8 cellular contexts compared by ENCODE assay signal in the genomic region with DNA sequence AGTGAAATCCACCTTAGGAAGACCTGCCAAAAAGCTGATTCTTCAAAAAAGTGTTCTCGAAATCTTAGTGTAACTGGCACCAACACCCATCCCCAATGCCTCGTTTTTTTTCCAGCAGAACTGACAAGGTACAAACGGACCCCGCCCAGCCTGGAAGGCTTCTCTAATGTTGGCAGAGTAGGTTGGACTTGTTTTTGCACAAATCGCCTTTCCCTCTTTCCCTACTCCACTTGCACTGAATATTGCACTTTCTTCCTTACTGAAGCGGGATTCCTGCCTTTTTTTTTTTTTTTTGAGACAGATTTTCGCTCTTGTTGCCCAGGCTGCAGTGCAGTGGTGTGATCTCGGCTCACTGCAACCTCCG. TPM values are rescaled to one million over a fixed set of nuclear protein-coding genes. Genes with fewer than 3 reads are reported as not detected.
DNase-seq lines count a peak whose midpoint lies in the region; ATAC-seq, FAIRE-seq and TF ChIP-seq lines count a peak whose summit lies in the region.

No MANE protein-coding gene starts in this region.

- peak overlapping the region; percentile 90 to 98 for H3K9ac ChIP-seq in K562 (ENCODE audit: insufficient read depth in 1 of 2, low read depth in 2 of 2, low read length in 2 of 2)

- H3K36me3 ChIP-seq in K562 (ENCODE audit: control insufficient read depth, insufficient read depth, low read length) = peaks cover 15% of the 10 kb centered on the region; the same call in 2 of the 3 replicates
- H3K36me3 ChIP-seq in small intestine (ENCODE audit: control insufficient read depth in 2 of 2, insufficient read depth in 2 of 2, low read length in 2 of 2) = no peaks in the 10 kb centered on the region

- peak overlapping the region; percentile 70 for H3K4me3 ChIP-seq in K562
- H3K4me3 ChIP-seq in small intestine (ENCODE audit: low read depth in 1 of 2, low read length in 2 of 2) = peak overlapping the region; percentile 75 to 95

- H3K4me1 ChIP-seq in K562 (replicated peaks in 1 of 2; ENCODE audit: control insufficient read depth in 2 of 2, insufficient read depth in 2 of 2, low read length in 2 of 2) (no peaks in the 10 kb centered on the region; a peak in 1 of 5 replicates), small intestine (ENCODE audit: control insufficient read depth in 2 of 2, insufficient read depth in 1 of 2, low read depth in 1 of 2, low read length in 1 of 2) (peaks cover 0 to 2% of the 10 kb centered on the region in 2 donors)

- peak overlapping the region; percentile 81 for H2AFZ ChIP-seq in K562 (ENCODE audit: low read depth, low read length)

- BruUV-seq in K562 (replicated peaks; lab: Mats Ljungman, UMichigan) = TSS peak; percentile 96

- H3K9me3 Mint-ChIP-seq in activated CD8-positive, alpha-beta memory T cell treated with anti-CD3 and anti-CD28 coated beads, Interleukin-2, amount 10 ng/mL, durations not matched to agents 7 days and 5 days (ENCODE audit: low read depth) = no peaks in the 10 kb centered on the region

- no peaks in the 10 kb centered on the region for H3K9me1 ChIP-seq in K562 (ENCODE audit: control insufficient read depth, insufficient read depth, low read length)

- H3K4me1 Mint-ChIP-seq in activated CD8-positive, alpha-beta memory T cell treated with anti-CD3 and anti-CD28 coated beads, Interleukin-2, amount 10 ng/mL, durations not matched to agents 7 days and 5 days = peaks cover 30% of the 10 kb centered on the region

- no peak for TF ChIP-seq CTCF in K562 (IDR thresholded peaks at IDR 0.05 in 2 of 3, conservative IDR thresholded peaks at IDR 0.05 in 1 of 3; ENCODE audit: insufficient read depth in 2 of 3, low read depth in 1 of 3, low read length in 3 of 3)
- no peak for TF ChIP-seq CTCF in GM13977 (IDR thresholded peaks at IDR 0.05; ENCODE audit: extremely low read depth, insufficient read depth, missing control alignments)

- no peaks in the 10 kb centered on the region for H3K27me3 Mint-ChIP-seq in activated CD8-positive, alpha-beta memory T cell treated with anti-CD3 and anti-CD28 coated beads, Interleukin-2, amount 10 ng/mL, durations not matched to agents 7 days and 5 days

- no peak for TF ChIP-seq RAD21 in K562 (CRISPR knock-in tag; conservative IDR thresholded peaks at IDR 0.05 in 1 of 2, IDR thresholded peaks at IDR 0.05 in 1 of 2)

- WGBS in K562 (ENCODE audit: insufficient coverage, low coverage, missing lambda C conversion rate) = 0% methylated on average over 5 of the region's 9 CpGs
- WGBS in small intestine, 3 donors = 3 to 6% (median 3%) methylated on average over 8 to 9 of the region's 9 CpGs

- in situ Hi-C loops in K562 (cut with MboI) (no loop called here), GM13977 (cut with MboI; ENCODE audit: low pct_unique_long_range_greater_than_20kb, low sequenced_read_pairs, unreplicated experiment) (no loop called here)

- H3K4me3 Mint-ChIP-seq in activated CD8-positive, alpha-beta memory T cell treated with anti-CD3 and anti-CD28 coated beads, Interleukin-2, amount 10 ng/mL, durations not matched to agents 7 days and 5 days = peak overlapping the region; percentile 97

- H3K27ac Mint-ChIP-seq in activated CD8-positive, alpha-beta memory T cell treated with anti-CD3 and anti-CD28 coated beads, Interleukin-2, amount 10 ng/mL, durations not matched to agents 7 days and 5 days = peak overlapping the region; percentile 98

- no peak for DNase-seq in activated CD8-positive, alpha-beta memory T cell treated with anti-CD3 and anti-CD28 coated beads, Interleukin-2, amount 10 ng/mL, durations not matched to agents 7 days and 5 days
- DNase-seq in activated CD8-positive, alpha-beta memory T cell treated with anti-CD3 and anti-CD28 coated beads, Interleukin-2, amount 50 U/mL, for 48 hours = no peak
- DNase-seq in LoVo (ENCODE audit: low spot score) (peak; percentile 26), K562 (ENCODE audit: extremely low read depth in 1 of 4, low spot score in 3 of 4) (peak in 2 of 4 experiments; percentile 11 to 41), iPS-NIHi7 (ENCODE audit: extremely low spot score) (peak; percentile 14), small intestine (peak; percentile 49), GM13977 (ENCODE audit: low spot score) (no peak)

- peak overlapping the region; percentile 87 for H3K4me2 ChIP-seq in K562 (ENCODE audit: insufficient read depth, low read length)

- H3K27ac ChIP-seq in K562 (ENCODE audit: extremely low read depth, low read depth, low read length) (peak overlapping the region; percentile 94), small intestine (ENCODE audit: low read depth in 1 of 2, low read length in 1 of 2) (peak overlapping the region; percentile 39 to 97)

- POLR2A ChIA-PET in K562 (lab: Yijun Ruan, JAX) = interaction anchor here (0.6 to 1.9 kb wide), 7 partner anchors 10 to 207 kb away, joined by 3 to 12 read pairs (median 4); partner anchors contain the start of gene TMEM39A

- TF ChIP-seq EP300 in K562 (IDR thresholded peaks at IDR 0.05; ENCODE audit: low read length) = no peak

- CTCF ChIA-PET in activated CD8-positive, alpha-beta memory T cell treated with anti-CD3 and anti-CD28 coated beads, Interleukin-2, amount 10 ng/mL, durations not matched to agents 7 days and 5 days (lab: Charles Lee) = interaction anchor here (0.7 to 3.5 kb wide), 13 partner anchors 11 to 403 kb away, joined by 3 to 12 read pairs (median 3); partner anchors contain the start of genes CD80 and TMEM39A
- CTCF ChIA-PET in K562 (lab: Yijun Ruan, JAX; ENCODE audit: low intra/inter-chr PET ratio) = no interaction called here

- ATAC-seq in activated CD8-positive, alpha-beta memory T cell treated with anti-CD3 and anti-CD28 coated beads, Interleukin-2, amount 10 ng/mL, durations not matched to agents 7 days and 5 days = no peak
- ATAC-seq in K562 = peak; percentile 9
- ATAC-seq in HG03571 (IDR thresholded peaks at IDR 0.05; ENCODE audit: unreplicated experiment) = no peak

- H4K20me1 ChIP-seq in K562 (replicated peaks; ENCODE audit: control insufficient read depth, insufficient read depth, low read length) = no peaks in the 10 kb centered on the region

- no peak for FAIRE-seq in K562 (lab: Jason Lieb, UNC)
- FAIRE-seq in small intestine (lab: Jason Lieb, UNC) = no peak

- intact Hi-C loops in K562 (cut with micrococcal nuclease) = loop anchor here (2.0 to 5.0 kb wide), 2 partner anchors 36 to 61 kb away; partner anchors contain the start of genes CD80 and TMEM39A

- H3K27me3 ChIP-seq in K562 (ENCODE audit: control insufficient read depth in 2 of 2, insufficient read depth in 2 of 2, low read length in 2 of 2) = no peaks in the 10 kb centered on the region
- H3K27me3 ChIP-seq in small intestine (ENCODE audit: control insufficient read depth in 2 of 2, insufficient read depth in 2 of 2, low read length in 2 of 2) = no peaks in the 10 kb centered on the region

- H3K36me3 Mint-ChIP-seq in activated CD8-positive, alpha-beta memory T cell treated with anti-CD3 and anti-CD28 coated beads, Interleukin-2, amount 10 ng/mL, durations not matched to agents 7 days and 5 days = peaks cover 23% of the 10 kb centered on the region

- TF ChIP-seq POLR2A in K562 (conservative IDR thresholded peaks at IDR 0.05) = no peak

- H3K9me3 ChIP-seq in K562 (replicated peaks; ENCODE audit: control insufficient read depth, insufficient read depth, low read depth, low read length) (no peaks in the 10 kb centered on the region), small intestine (ENCODE audit: control insufficient read depth, low read depth) (no peaks in the 10 kb centered on the region)

- H3K79me2 ChIP-seq in K562 (ENCODE audit: control insufficient read depth, insufficient read depth, low read length) = peaks cover 48% of the 10 kb centered on the region

RNA-seq across cellular contexts. Expression of gene TIMMDC1, which starts 0.5 kb away (rescaled TPM):
- total RNA-seq in activated CD8-positive, alpha-beta memory T cell treated with anti-CD3 and anti-CD28 coated beads, Interleukin-2, amount 10 ng/mL, durations not matched to agents 7 days and 5 days = 10 to 100 TPM; 69.8 to 82.8 TPM
- 29.0 and 43.3 TPM in 2 replicates for total RNA-seq in K562 (2011; cell fraction: chromatin; rRNA removed; ENCODE audit: low replicate concordance)
- total RNA-seq in K562 (2011; cell fraction: nucleolus; rRNA removed) = 23.3 and 27.1 TPM in 2 replicates
- total RNA-seq in K562 (2011; cell fraction: nucleoplasm; rRNA removed) = 44.1 and 63.1 TPM in 2 replicates
- total RNA-seq in K562 (2014; rRNA removed) (62.1 and 78.8 TPM in 2 replicates), K562 (2014; rRNA removed; fragmentation: Illumina TruSeq; extraction: Trizol) (81.6 and 82.6 TPM in 2 replicates), K562 (2015; rRNA removed; fragmentation: Illumina TruSeq; extraction: Trizol) (63.8 and 87.4 TPM in 2 replicates), K562 (2021) (107 and 121 TPM in 2 replicates)
- polyA plus RNA-seq in K562 (2011; rRNA removed) (62.5 and 86.6 TPM in 2 replicates), K562 (2014; fragmentation: Illumina TruSeq; extraction: Trizol) (68.1 and 78.7 TPM in 2 replicates), K562 (2014; fragmentation: Nextera tagmentation; extraction: Ambion mirVana) (100 to 1,000 TPM; 224 to 226 TPM), K562 (2014; rRNA removed) (79.0 and 88.9 TPM in 2 replicates), small intestine (10 to 100 TPM; 42.7 to 76.7 (median 56.1) TPM)
- polyA plus RNA-seq in K562 (2011; cell fraction: cytosol; rRNA removed) = 58.4 and 78.7 TPM in 2 replicates
- 30.2 and 40.6 TPM in 2 replicates for polyA plus RNA-seq in K562 (2011; cell fraction: nucleus; rRNA removed)
- 71.7 and 77.0 TPM in 2 replicates for polyA plus RNA-seq in K562 (2012)
- 34.0 and 37.5 TPM in 2 replicates for polyA minus RNA-seq in K562 (2011; rRNA and poly(A)+ RNA removed)
- polyA minus RNA-seq in K562 (2011; cell fraction: cytosol; rRNA and poly(A)+ RNA removed) = 23.1 and 32.3 TPM in 2 replicates
- 27.7 and 31.1 TPM in 2 replicates for polyA minus RNA-seq in K562 (2011; cell fraction: nucleus; rRNA and poly(A)+ RNA removed)

RNA-seq across cellular contexts. Expression of gene POGLUT1, which starts 29.0 kb away (rescaled TPM):
- 10 to 100 TPM; 26.6 to 29.5 TPM for total RNA-seq in activated CD8-positive, alpha-beta memory T cell treated with anti-CD3 and anti-CD28 coated beads, Interleukin-2, amount 10 ng/mL, durations not matched to agents 7 days and 5 days
- total RNA-seq in K562 (2011; cell fraction: chromatin; rRNA removed; ENCODE audit: low replicate concordance) = 28.4 and 47.6 TPM in 2 replicates
- total RNA-seq in K562 (2011; cell fraction: nucleolus; rRNA removed) = 20.9 and 21.5 TPM in 2 replicates
- total RNA-seq in K562 (2011; cell fraction: nucleoplasm; rRNA removed) = 27.1 and 38.6 TPM in 2 replicates
- total RNA-seq in K562 (2014; rRNA removed) (5.2 and 10.6 TPM in 2 replicates), K562 (2014; rRNA removed; fragmentation: Illumina TruSeq; extraction: Trizol) (12.2 and 13.9 TPM in 2 replicates), K562 (2015; rRNA removed; fragmentation: Illumina TruSeq; extraction: Trizol) (11.0 and 11.5 TPM in 2 replicates), K562 (2021) (11.6 and 11.7 TPM in 2 replicates)
- polyA plus RNA-seq in K562 (2011; rRNA removed) (11.7 and 14.4 TPM in 2 replicates), K562 (2014; fragmentation: Illumina TruSeq; extraction: Trizol) (8.7 and 10.7 TPM in 2 replicates), K562 (2014; fragmentation: Nextera tagmentation; extraction: Ambion mirVana) (10 to 100 TPM; 14.2 to 17.5 TPM), K562 (2014; rRNA removed) (8.7 and 12.1 TPM in 2 replicates), small intestine (1 to 10 TPM; 4.6 to 10.0 (median 8.5) TPM)
- polyA plus RNA-seq in K562 (2011; cell fraction: cytosol; rRNA removed) = 2.3 and 5.5 TPM in 2 replicates
- polyA plus RNA-seq in K562 (2011; cell fraction: nucleus; rRNA removed) = 18.0 and 18.4 TPM in 2 replicates
- polyA plus RNA-seq in K562 (2012) = 8.7 and 10.1 TPM in 2 replicates
- 25.3 and 27.1 TPM in 2 replicates for polyA minus RNA-seq in K562 (2011; rRNA and poly(A)+ RNA removed)
- polyA minus RNA-seq in K562 (2011; cell fraction: cytosol; rRNA and poly(A)+ RNA removed) = 8.9 and 9.4 TPM in 2 replicates
- 15.9 and 17.3 TPM in 2 replicates for polyA minus RNA-seq in K562 (2011; cell fraction: nucleus; rRNA and poly(A)+ RNA removed)

RNA-seq across cellular contexts. Expression of gene TMEM39A, which starts 34.4 kb away (rescaled TPM):
- total RNA-seq in activated CD8-positive, alpha-beta memory T cell treated with anti-CD3 and anti-CD28 coated beads, Interleukin-2, amount 10 ng/mL, durations not matched to agents 7 days and 5 days = 10 to 100 TPM; 35.2 to 42.6 TPM
- 100 and 139 TPM in 2 replicates for total RNA-seq in K562 (2011; cell fraction: chromatin; rRNA removed; ENCODE audit: low replicate concordance)
- total RNA-seq in K562 (2011; cell fraction: nucleolus; rRNA removed) = 53.2 and 55.5 TPM in 2 replicates
- 85.4 and 97.5 TPM in 2 replicates for total RNA-seq in K562 (2011; cell fraction: nucleoplasm; rRNA removed)
- total RNA-seq in K562 (2014; rRNA removed) (13.4 and 19.6 TPM in 2 replicates), K562 (2014; rRNA removed; fragmentation: Illumina TruSeq; extraction: Trizol) (16.6 and 18.3 TPM in 2 replicates), K562 (2015; rRNA removed; fragmentation: Illumina TruSeq; extraction: Trizol) (13.6 and 15.4 TPM in 2 replicates), K562 (2021) (25.7 and 27.1 TPM in 2 replicates)
- polyA plus RNA-seq in K562 (2011; rRNA removed) (41.5 and 64.0 TPM in 2 replicates), K562 (2014; fragmentation: Illumina TruSeq; extraction: Trizol) (12.0 and 13.6 TPM in 2 replicates), K562 (2014; fragmentation: Nextera tagmentation; extraction: Ambion mirVana) (10 to 100 TPM; 15.0 to 15.3 TPM), K562 (2014; rRNA removed) (17.1 and 24.9 TPM in 2 replicates), small intestine (1 to 10 TPM; 4.2 to 9.1 (median 4.6) TPM)
- polyA plus RNA-seq in K562 (2011; cell fraction: cytosol; rRNA removed) = 17.7 and 37.5 TPM in 2 replicates
- polyA plus RNA-seq in K562 (2011; cell fraction: nucleus; rRNA removed) = 89.7 and 134 TPM in 2 replicates
- polyA plus RNA-seq in K562 (2012) = 14.0 and 21.7 TPM in 2 replicates
- 67.7 and 85.7 TPM in 2 replicates for polyA minus RNA-seq in K562 (2011; rRNA and poly(A)+ RNA removed)
- polyA minus RNA-seq in K562 (2011; cell fraction: cytosol; rRNA and poly(A)+ RNA removed) = 12.7 and 13.8 TPM in 2 replicates
- 35.4 and 74.1 TPM in 2 replicates for polyA minus RNA-seq in K562 (2011; cell fraction: nucleus; rRNA and poly(A)+ RNA removed)

Comparison
In these comparisons a context has a peak if more than half of its experiments do, and no peak if none do; other contexts are left out.
1. DNase-seq: peak in LoVo (single experiment), iPS-NIHi7 (single experiment) and small intestine (single experiment); none in activated CD8-positive, alpha-beta memory T cell treated with anti-CD3 and anti-CD28 coated beads, Interleukin-2, amount 10 ng/mL, durations not matched to agents 7 days and 5 days (single experiment), activated CD8-positive, alpha-beta memory T cell treated with anti-CD3 and anti-CD28 coated beads, Interleukin-2, amount 50 U/mL, for 48 hours (single experiment) and GM13977 (single experiment).